31 cellular contexts compared by ENCODE assay signal in the genomic region with DNA sequence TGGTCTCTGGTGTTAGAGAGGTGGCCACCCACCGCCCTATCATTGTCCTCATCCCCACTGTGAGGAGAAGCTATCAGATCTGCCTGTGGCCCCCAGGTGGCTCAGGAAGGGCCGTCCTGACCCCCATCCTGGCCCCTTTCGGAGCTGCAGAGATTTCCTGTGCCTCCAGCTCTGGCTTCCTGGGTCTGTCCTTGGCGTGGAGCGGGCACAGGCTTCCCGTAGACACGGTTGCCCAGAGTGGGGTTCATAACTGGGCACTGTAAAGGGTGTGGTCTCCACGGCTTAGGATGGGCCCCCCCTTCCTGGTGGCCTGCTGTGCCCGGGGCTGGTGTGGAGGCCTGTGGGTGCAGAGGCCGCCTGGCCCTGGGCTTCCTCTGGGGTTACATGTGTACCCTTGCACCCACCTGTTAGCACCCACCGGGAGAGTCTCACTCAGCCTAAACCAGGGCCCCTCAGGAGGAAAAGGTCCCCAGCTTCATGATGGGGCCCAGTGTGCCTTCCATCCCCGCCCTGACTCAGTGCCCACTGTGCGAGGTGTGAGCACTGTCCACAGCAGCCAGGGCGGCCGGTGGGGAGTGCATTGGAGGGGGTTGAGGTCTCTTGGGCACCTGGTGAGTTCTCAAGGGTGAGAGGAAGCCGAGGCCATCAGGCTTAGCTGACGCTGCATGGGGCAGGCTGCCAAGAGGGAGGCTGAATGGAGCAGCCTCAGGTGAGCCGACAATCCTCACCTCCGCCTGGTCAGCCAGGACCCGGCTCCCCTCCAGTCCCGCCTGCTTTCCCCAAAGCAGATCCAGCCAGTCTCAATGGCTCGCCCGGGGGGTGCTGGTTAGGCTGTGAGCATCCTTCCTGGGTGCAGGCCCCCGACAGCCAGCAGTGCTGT. TPM values are rescaled to one million over a fixed set of nuclear protein-coding genes. Genes with fewer than 3 reads are reported as not detected.
DNase-seq lines count a peak whose midpoint lies in the region; ATAC-seq and TF ChIP-seq lines count a peak whose summit lies in the region.
"Had no signal": no experiment of that assay in that cellular context is flagged by ENCODE, and none has a peak within 500 bp of the region (broad histone marks: within the 10 kb centered on the region; RNA-seq: fewer than 3 reads in every experiment).

No MANE protein-coding gene starts in this region.

- peaks cover 0 to 36% (median 2%) of the 10 kb centered on the region in 4 donors for H3K36me3 ChIP-seq in right lobe of liver

- TF ChIP-seq POLR2A in right lobe of liver (IDR thresholded peaks at IDR 0.05): no peak

- DNase-seq in NCI-H2196 (lab: John Stamatoyannopoulos, UW; ENCODE audit: unreplicated experiment) (peak; percentile 19), NCI-H2196 treated with DMSO at 0.1 percent for 48 hours (lab: John Stamatoyannopoulos, UW; ENCODE audit: unreplicated experiment) (no peak), right lobe of liver (peak in 2 of 3 donors; percentile 47), HT-29 (ENCODE audit: low spot score) (no peak), GM20000 (ENCODE audit: low spot score) (no peak)
- DNase-seq: activated CD4-positive, alpha-beta T cell treated with anti-CD3 and anti-CD28 coated beads for 4 hours; activated CD8-positive, alpha-beta T cell treated with anti-CD3 and anti-CD28 coated beads, Interleukin-2, amount 10 ng/mL, durations not matched to agents 7 days and 5 days; activated naive CD4-positive, alpha-beta T cell treated with anti-CD3 and anti-CD28 coated beads, Interleukin-2, amount 50 U/mL, for 16 hours; brain microvascular endothelial cell; C1 segment of cervical spinal cord; COR-L47; GDM1; hippocampal formation; Kasumi-1; NCI-H1436; NCI-H2081; NCI-H345; NCI-H69; retina; stimulated activated CD4-positive, alpha-beta T cell treated with anti-CD3 and anti-CD28 coated beads, Interleukin-2, amount 100 ng/mL, for 24 hours; stimulated activated naive CD8-positive, alpha-beta T cell treated with anti-CD3 and anti-CD28 coated beads, Interleukin-15, Interleukin-2, amounts not matched to agents 100 U/mL and 50 U/mL, for 24 hours; T-helper 9 cell; testis; WERI-Rb-1 had no signal

- intact Hi-C loops in right lobe of liver (cut with DNase I): no loop called here

- H3K4me3 ChIP-seq in right lobe of liver: no peak overlapping the region
- H3K4me3 ChIP-seq: lung, SJSA1, testis had no signal

- no peak for ATAC-seq in right lobe of liver
- ATAC-seq: activated CD8-positive, alpha-beta T cell treated with anti-CD3 and anti-CD28 coated beads, Interleukin-2, amount 10 ng/mL, durations not matched to agents 7 days and 5 days; stimulated activated naive CD8-positive, alpha-beta T cell treated with anti-CD3 and anti-CD28 coated beads, Interleukin-15, Interleukin-2, amounts not matched to agents 100 U/mL and 50 U/mL, for 24 hours had no signal

- H3K4me1 ChIP-seq in right lobe of liver: no peaks in the 10 kb centered on the region
- H3K4me1 ChIP-seq: parathyroid adenoma, SJSA1, testis had no signal

- no peak for TF ChIP-seq CTCF in VCaP (conservative IDR thresholded peaks at IDR 0.05)
- no peak for TF ChIP-seq CTCF in right lobe of liver (IDR thresholded peaks at IDR 0.05)
- TF ChIP-seq CTCF in GM20000 (IDR thresholded peaks at IDR 0.05; ENCODE audit: extremely low read depth, missing control alignments): no peak

- H3K27ac ChIP-seq in VCaP: peak overlapping the region; percentile 3; the same call in 1 of the 2 replicates
- no peak overlapping the region for H3K27ac ChIP-seq in right lobe of liver
- H3K27ac ChIP-seq: 22Rv1, brain microvascular endothelial cell, parathyroid adenoma, SJSA1, testis, WERI-Rb-1 had no signal

- H3K9me3 ChIP-seq in right lobe of liver: no peaks in the 10 kb centered on the region
- H3K9me3 ChIP-seq: SJSA1, testis had no signal

- no CpG with 5 or more reads among the region's 24 CpGs for WGBS in right lobe of liver (ENCODE audit: insufficient coverage, low coverage, low lambda C conversion rate, missing lambda C conversion rate)

- no peaks in the 10 kb centered on the region for H3K27me3 ChIP-seq in right lobe of liver
- H3K27me3 ChIP-seq: brain microvascular endothelial cell, SJSA1, testis had no signal

RNA-seq across cellular contexts. Expression of a gene that starts 15.3 kb away (rescaled TPM):
- 1 to 10 TPM; 1.7 to 2.8 (median 2.6) TPM for total RNA-seq in right lobe of liver
- 9.0 and 9.4 TPM in 2 replicates for total RNA-seq in HT-29 (2014; rRNA removed; shearing (Covaris generic))

RNA-seq across cellular contexts. Expression of a gene that starts 19.2 kb away (rescaled TPM):
- total RNA-seq in right lobe of liver: 10 to 100 TPM in 4 of 6 experiments, 1 to 10 TPM in 2; 8.0 to 14.8 (median 12.4) TPM
- 242 and 247 TPM in 2 replicates for total RNA-seq in HT-29 (2014; rRNA removed; shearing (Covaris generic))

RNA-seq across cellular contexts. Expression of a gene that starts 22.3 kb away (rescaled TPM):
- 10 to 100 TPM; 30.5 to 66.6 (median 49.3) TPM for total RNA-seq in right lobe of liver
- total RNA-seq in HT-29 (2014; rRNA removed; shearing (Covaris generic)): 230 and 232 TPM in 2 replicates

RNA-seq across cellular contexts. Expression of a gene that starts 25.2 kb away (rescaled TPM):
- 10 to 100 TPM in 4 of 6 experiments, 1 to 10 TPM in 2; 5.7 to 27.9 (median 22.5) TPM for total RNA-seq in right lobe of liver
- 14.9 and 29.8 TPM in 2 replicates for total RNA-seq in HT-29 (2014; rRNA removed; shearing (Covaris generic))

RNA-seq across cellular contexts. Expression of a gene that starts 30.8 kb away (rescaled TPM):
- total RNA-seq in right lobe of liver: 1 to 10 TPM in 2 of 6 experiments, under 1 TPM in 3, not detected in 1; 0.43 to 1.2 (median 0.74) TPM
- total RNA-seq in HT-29 (2014; rRNA removed; shearing (Covaris generic)): 9.0 and 10.4 TPM in 2 replicates
- total RNA-seq: activated T-helper 2 cell treated with anti-CD3 and anti-CD28 coated beads, Interferon-gamma antibody, Interleukin-2, Interleukin-4, amounts not matched to agents 10 μg/mL and 5 μg/mL and 100 μg/mL, durations not matched to agents 14 hours and 24 hours and 36 hours; endothelial cell of umbilical vein had no signal

Comparison
In these comparisons a context has a peak if more than half of its experiments do, and no peak if none do; other contexts are left out.
1. DNase-seq: peak in NCI-H2196 (single experiment) and right lobe of liver (2 of 3); none in NCI-H2196 treated with DMSO at 0.1 percent for 48 hours (single experiment), HT-29 (single experiment) and GM20000 (single experiment).
2. RNA of a gene that starts 19.2 kb away (total RNA-seq): 242 to 247 TPM in HT-29; 8.0 to 14.8 TPM in right lobe of liver; every median in the first group is over 10 times any median in the second.